ENCODE assay signal across 8 cellular contexts in genomic region chr5:115601709-115602584, GRCh38. TPM values are rescaled to one million over a fixed set of nuclear protein-coding genes. Genes with fewer than 3 reads are reported as not detected.
DNase-seq lines count a peak whose midpoint lies in the region; ATAC-seq, FAIRE-seq and TF ChIP-seq lines count a peak whose summit lies in the region.

Gene TICAM2, minus strand, starts transcription at chr5:115602479. Its CDS starts 21,223 bp downstream, at chr5:115581256.

- intact Hi-C loops in activated naive CD4-positive, alpha-beta T cell treated with anti-CD3 and anti-CD28 coated beads for 36 hours (cut with micrococcal nuclease) = loop anchor here (1.0 to 2.0 kb wide), 5 partner anchors 24 to 239 kb away; partner anchors contain the start of genes AP3S1, ATG12, FEM1C and TMED7
- intact Hi-C loops in head of caudate nucleus (cut with DNase I) (no loop called here), pancreas (cut with DNase I) (no loop called here)

- H3K4me1 ChIP-seq in ACC112 (ENCODE audit: control insufficient read depth, insufficient read depth, low read length, unreplicated experiment) (peaks cover 23% of the 10 kb centered on the region), pancreas (peaks cover 0 to 7% (median 0%) of the 10 kb centered on the region in 3 donors)

- H3K4me3 ChIP-seq in ACC112 (ENCODE audit: low read depth, low read length) (peak within 1 kb of the TSS; percentile 97), pancreas (peak within 1 kb of the TSS; percentile 60 to 89 (median 78))

- CTCF ChIA-PET in activated naive CD4-positive, alpha-beta T cell treated with anti-CD3 and anti-CD28 coated beads for 36 hours (lab: Charles Lee) = interaction anchor here (0.6 to 1.1 kb wide), 6 partner anchors 11 to 714 kb away, joined by 3 to 4 read pairs (median 3); no protein-coding TSS in a partner anchor

- H3K36me3 ChIP-seq in ACC112 (ENCODE audit: insufficient read depth, low read length) (0 out of 2 replicates have a peak, but pooled peaks cover 5% of the 10 kb centered on the region), pancreas (no peaks in the 10 kb centered on the region)

- H3K9me3 ChIP-seq in pancreas = no peaks in the 10 kb centered on the region

- DNase-seq in OCI-M1 (lab: John Stamatoyannopoulos, UW) = peak; percentile 53
- peak; percentile 76 for DNase-seq in activated naive CD4-positive, alpha-beta T cell treated with anti-CD3 and anti-CD28 coated beads for 36 hours
- DNase-seq in head of caudate nucleus = peak; percentile 53 to 88 (median 78)
- DNase-seq in pancreas = peak; percentile 51 to 85 (median 73)
- DNase-seq in type B pancreatic cell (ENCODE audit: extremely low spot score, unreplicated experiment) = peak; percentile 71

- H3K36me3 Mint-ChIP-seq in activated naive CD4-positive, alpha-beta T cell treated with anti-CD3 and anti-CD28 coated beads for 36 hours (ENCODE audit: low read depth) = peaks cover 10% of the 10 kb centered on the region
- H3K36me3 Mint-ChIP-seq in type B pancreatic cell = peaks cover 20% of the 10 kb centered on the region

- peak within 1 kb of the TSS; percentile 67 for H3K27ac ChIP-seq in ACC112 (ENCODE audit: low read depth, low read length)
- peak within 1 kb of the TSS; percentile 67 to 93 (median 88) for H3K27ac ChIP-seq in pancreas

- no peaks in the 10 kb centered on the region for H3K27me3 Mint-ChIP-seq in activated naive CD4-positive, alpha-beta T cell treated with anti-CD3 and anti-CD28 coated beads for 36 hours (ENCODE audit: low read depth)
- H3K27me3 Mint-ChIP-seq in type B pancreatic cell = no peaks in the 10 kb centered on the region

- no peak for FAIRE-seq in pancreas (lab: Jason Lieb, UNC)

- peaks cover 44% of the 10 kb centered on the region for H3K79me2 ChIP-seq in ACC112 (ENCODE audit: control insufficient read depth, insufficient read depth, low read length, unreplicated experiment)

- no peak within 1 kb of the TSS for H3K27ac Mint-ChIP-seq in activated naive CD4-positive, alpha-beta T cell treated with anti-CD3 and anti-CD28 coated beads for 36 hours
- H3K27ac Mint-ChIP-seq in type B pancreatic cell = no peak within 1 kb of the TSS

- peaks cover 39% of the 10 kb centered on the region for H3K4me1 Mint-ChIP-seq in activated naive CD4-positive, alpha-beta T cell treated with anti-CD3 and anti-CD28 coated beads for 36 hours (ENCODE audit: low read depth)
- H3K4me1 Mint-ChIP-seq in type B pancreatic cell (ENCODE audit: unreplicated experiment) = peaks cover 7% of the 10 kb centered on the region

- H2AFZ ChIP-seq in ACC112 (ENCODE audit: low read length, unreplicated experiment) = peak within 1 kb of the TSS; percentile 39

- WGBS in pancreas, 2 donors = 0% methylated on average over 39 to 71 of the region's 71 CpGs

- H3K4me3 Mint-ChIP-seq in activated naive CD4-positive, alpha-beta T cell treated with anti-CD3 and anti-CD28 coated beads for 36 hours = peak within 1 kb of the TSS; percentile 59
- peak within 1 kb of the TSS; percentile 77 for H3K4me3 Mint-ChIP-seq in type B pancreatic cell

- no peaks in the 10 kb centered on the region for H3K9me3 Mint-ChIP-seq in activated naive CD4-positive, alpha-beta T cell treated with anti-CD3 and anti-CD28 coated beads for 36 hours
- H3K9me3 Mint-ChIP-seq in type B pancreatic cell = no peaks in the 10 kb centered on the region

- H3K27me3 ChIP-seq in ACC112 (ENCODE audit: insufficient read depth, low read length) (no peaks in the 10 kb centered on the region), pancreas (no peaks in the 10 kb centered on the region)

- ATAC-seq in GM18520 (IDR thresholded peaks at IDR 0.05; ENCODE audit: unreplicated experiment) (peak; percentile 80), HG02981 (IDR thresholded peaks at IDR 0.05; ENCODE audit: unreplicated experiment) (peak; percentile 74), pancreas (peak; percentile 79 to 91 (median 84))

- TF ChIP-seq CTCF in pancreas (IDR thresholded peaks at IDR 0.05) (peak in 2 of 4 donors; percentile 11 to 16), type B pancreatic cell (conservative IDR thresholded peaks at IDR 0.05) (peak; percentile 55)

RNA-seq across cellular contexts. Expression of gene TICAM2, which starts in this region (rescaled TPM):
- total RNA-seq in activated naive CD4-positive, alpha-beta T cell treated with anti-CD3 and anti-CD28 coated beads for 36 hours = under 1 TPM; 0.72 to 0.91 TPM
- total RNA-seq in pancreas (1 to 10 TPM; 1.6 to 3.4 (median 2.2) TPM), type B pancreatic cell (ENCODE audit: low replicate concordance) (0.59 and 1.1 TPM in 2 replicates)
- polyA plus RNA-seq in pancreas = 1 to 10 TPM; 1.4 to 1.9 TPM

Comparison
In these comparisons a context has a peak if more than half of its experiments do, and no peak if none do; other contexts are left out.
1. Peak in every context shown above with its lines: DNase-seq, ATAC-seq, H3K4me3 ChIP-seq and H3K27ac ChIP-seq.
2. Peak in DNase-seq in activated naive CD4-positive, alpha-beta T cell treated with anti-CD3 and anti-CD28 coated beads for 36 hours; RNA of the gene not detected or under 1 TPM.